ENCODE assay signal across 17 cellular contexts in genomic region chr1:9836632-9836960, GRCh38. TPM values are rescaled to one million over a fixed set of nuclear protein-coding genes. Genes with fewer than 3 reads are reported as not detected.
DNase-seq lines count a peak whose midpoint lies in the region; ATAC-seq and TF ChIP-seq lines count a peak whose summit lies in the region.
"Had no signal": no experiment of that assay in that cellular context is flagged by ENCODE, and none has a peak within 500 bp of the region (broad histone marks: within the 10 kb centered on the region; RNA-seq: fewer than 3 reads in every experiment).

No MANE protein-coding gene starts in this region.

- H3K9ac ChIP-seq in mammary epithelial cell (ENCODE audit: insufficient read depth, low read length) (no peak overlapping the region), rectal smooth muscle tissue (ENCODE audit: low read length) (no peak overlapping the region)

- H3K4me3 ChIP-seq in DOHH2 (ENCODE audit: low read length) (no peak overlapping the region), mammary epithelial cell (replicated peaks in 1 of 3; ENCODE audit: insufficient read depth in 1 of 3, low read depth in 2 of 3, low read length in 3 of 3) (peak overlapping the region in 1 of 3 experiments; percentile 13), rectal smooth muscle tissue (ENCODE audit: low read length) (no peak overlapping the region), gastrocnemius medialis (no peak overlapping the region)
- H3K4me3 ChIP-seq: cardiac muscle cell, mucosa of descending colon, thyroid gland had no signal

- in situ Hi-C loops in mammary epithelial cell (cut with MboI; ENCODE audit: low sequenced_read_pairs in 2 of 2) (no loop called here), gastrocnemius medialis (cut with MboI; ENCODE audit: low sequenced_read_pairs in 4 of 4) (no loop called here), GM13977 (cut with MboI; ENCODE audit: low pct_unique_long_range_greater_than_20kb, low sequenced_read_pairs, unreplicated experiment) (no loop called here)

- H3F3A ChIP-seq in DOHH2 (ENCODE audit: control insufficient read depth, insufficient read depth), result no peaks in the 10 kb centered on the region

- ATAC-seq in gastrocnemius medialis (no peak), HG03039 (IDR thresholded peaks at IDR 0.05; ENCODE audit: unreplicated experiment) (no peak)

- TF ChIP-seq POLR2A in gastrocnemius medialis (IDR thresholded peaks at IDR 0.05), result no peak

- H3K9me2 ChIP-seq in DOHH2 (replicated peaks; ENCODE audit: control insufficient read depth, low read length), result no peaks in the 10 kb centered on the region

- DNase-seq in NCI-H69 (lab: John Stamatoyannopoulos, UW) (peak; percentile 87), mammary epithelial cell (no peak), gastrocnemius medialis (no peak), glomerular visceral epithelial cell (ENCODE audit: extremely low spot score) (no peak), GM13977 (ENCODE audit: low spot score) (no peak)
- DNase-seq: activated T-cell treated with anti-CD3 and anti-CD28 coated beads, Interleukin-2, amount 50 U/mL, for 48 hours; effector CD8-positive, alpha-beta T cell; hippocampal formation; KG1; NCI-H1092 treated with DMSO at 0.1 percent for 48 hours; NCI-H2227 treated with DMSO at 0.1 percent for 48 hours; thyroid gland had no signal

- H3K4me1 ChIP-seq in DOHH2 (ENCODE audit: control insufficient read depth, low read length) (peaks cover 21% of the 10 kb centered on the region), mammary epithelial cell (ENCODE audit: insufficient read depth, low read length) (peaks cover 50% of the 10 kb centered on the region), rectal smooth muscle tissue (ENCODE audit: control insufficient read depth, insufficient read depth, low read length) (peaks cover 5% of the 10 kb centered on the region), gastrocnemius medialis (peaks cover 0 to 16% of the 10 kb centered on the region in 2 donors)

- H3K36me3 ChIP-seq in DOHH2 (ENCODE audit: control insufficient read depth, low read length), result no peaks in the 10 kb centered on the region
- H3K36me3 ChIP-seq in mammary epithelial cell (ENCODE audit: insufficient read depth, low read length), result no peaks in the 10 kb centered on the region
- H3K36me3 ChIP-seq in rectal smooth muscle tissue (ENCODE audit: control insufficient read depth, insufficient read depth, low read length), result no peaks in the 10 kb centered on the region
- H3K36me3 ChIP-seq in gastrocnemius medialis, result no peaks in the 10 kb centered on the region
- H3K36me3 ChIP-seq: cardiac muscle cell, thyroid gland had no signal

- no TSS peak for BruUV-seq in mammary epithelial cell (replicated peaks; lab: Mats Ljungman, UMichigan)

- CTCF ChIA-PET in mammary epithelial cell (lab: Charles Lee; ENCODE audit: low non-redundant PET), result no interaction called here

- intact Hi-C loops in mammary epithelial cell (cut with micrococcal nuclease) (loop anchor here (1.0 to 2.0 kb wide), 3 partner anchors 11 to 70 kb away; no protein-coding TSS in a partner anchor), gastrocnemius medialis (cut with DNase I; ENCODE audit: low total_unique reads) (no loop called here)

- H3K79me2 ChIP-seq in DOHH2 (ENCODE audit: control insufficient read depth, low read length) (no peaks in the 10 kb centered on the region), mammary epithelial cell (ENCODE audit: insufficient read depth, low read length) (peaks cover 15% of the 10 kb centered on the region)

- no peak for TF ChIP-seq CTCF in DOHH2 (IDR thresholded peaks at IDR 0.05; ENCODE audit: low read depth, low read length, poor library complexity, severe bottlenecking)
- TF ChIP-seq CTCF in mammary epithelial cell (conservative IDR thresholded peaks at IDR 0.05 in 1 of 2, IDR thresholded peaks at IDR 0.05 in 1 of 2; ENCODE audit: extremely low read depth in 1 of 2, insufficient read depth in 1 of 2, low read depth in 1 of 2, low read length in 2 of 2), result no peak
- TF ChIP-seq CTCF in gastrocnemius medialis (IDR thresholded peaks at IDR 0.05 in 4 of 5, conservative IDR thresholded peaks at IDR 0.05 in 1 of 5), result no peak
- TF ChIP-seq CTCF in GM13977 (IDR thresholded peaks at IDR 0.05; ENCODE audit: extremely low read depth, insufficient read depth, missing control alignments), result no peak

- H2AFZ ChIP-seq in mammary epithelial cell (ENCODE audit: low read depth, low read length), result peak overlapping the region; percentile 70

- H3K27me3 ChIP-seq in DOHH2 (ENCODE audit: control insufficient read depth, low read length) (no peaks in the 10 kb centered on the region), mammary epithelial cell (ENCODE audit: insufficient read depth, low read length) (no peaks in the 10 kb centered on the region), rectal smooth muscle tissue (ENCODE audit: control insufficient read depth, insufficient read depth, low read length) (no peaks in the 10 kb centered on the region), gastrocnemius medialis (no peaks in the 10 kb centered on the region)
- H3K27me3 ChIP-seq: cardiac muscle cell, thyroid gland had no signal

- no peaks in the 10 kb centered on the region for H3K9me3 ChIP-seq in DOHH2 (ENCODE audit: control insufficient read depth, insufficient read depth, low read length)
- peaks cover 4% of the 10 kb centered on the region for H3K9me3 ChIP-seq in mammary epithelial cell (replicated peaks; ENCODE audit: insufficient read depth, low read length)
- H3K9me3 ChIP-seq in gastrocnemius medialis, result no peaks in the 10 kb centered on the region
- H3K9me3 ChIP-seq: mucosa of descending colon, thyroid gland had no signal

- H3K27ac ChIP-seq in DOHH2 (ENCODE audit: low read depth, low read length) (no peak overlapping the region), mammary epithelial cell (ENCODE audit: insufficient read depth, low read depth, low read length) (peak overlapping the region; percentile 51), rectal smooth muscle tissue (ENCODE audit: low read depth, low read length) (peak overlapping the region; percentile 65), gastrocnemius medialis (no peak overlapping the region)
- H3K27ac ChIP-seq: cardiac muscle cell, thyroid gland had no signal

- H3K4me2 ChIP-seq in DOHH2 (ENCODE audit: low read length) (0 out of 2 replicates have a peak overlapping the region, but pooled peaks have one; percentile 6), mammary epithelial cell (ENCODE audit: insufficient read depth, low read depth, low read length) (peak overlapping the region; percentile 79)

- H4K20me1 ChIP-seq in DOHH2 (ENCODE audit: control insufficient read depth, insufficient read depth, low read depth, low read length) (no peaks in the 10 kb centered on the region), mammary epithelial cell (ENCODE audit: insufficient read depth, low read length) (no peaks in the 10 kb centered on the region)

- 3% methylated on average over 5 of the region's 5 CpGs for WGBS in mammary epithelial cell (ENCODE audit: low coverage, missing lambda C conversion rate)

- dilution Hi-C loops in mammary epithelial cell (cut with HindIII; ENCODE audit: low sequenced_read_pairs), result no loop called here

RNA-seq across cellular contexts. Expression of gene CLSTN1, which starts 12.8 kb away (rescaled TPM):
- total RNA-seq in mammary epithelial cell (100 to 1,000 TPM; 229 to 335 TPM), gastrocnemius medialis (10 to 100 TPM in 3 of 4 donors, 1 to 10 TPM in 1; 8.5 to 25.7 (median 22.0) TPM)
- 168 TPM for polyA plus RNA-seq in mammary epithelial cell
- polyA minus RNA-seq in mammary epithelial cell, result 399 TPM

Comparison
In these comparisons a context has a peak if more than half of its experiments do, and no peak if none do; other contexts are left out.
1. H3K27ac ChIP-seq: peak in mammary epithelial cell (single experiment) and rectal smooth muscle tissue (single experiment); none in DOHH2 (single experiment) and gastrocnemius medialis (0 of 4).
2. RNA of gene CLSTN1, which starts 12.8 kb away (total RNA-seq): 229 to 335 TPM in mammary epithelial cell; 8.5 to 25.7 TPM in gastrocnemius medialis; every median in the first group is over 4 times any median in the second.